Comparison of ENCODE assay signal across 1 cellular context in genomic region chr11:121246769-121247035, GRCh38.
TF ChIP-seq lines count a peak whose summit lies in the region.

No MANE protein-coding gene starts in this region.

TF ChIP-seq in HepG2, 621 proteins besides CTCF, POLR2A, EP300 and RAD21:
- TF ChIP-seq RFX1 (IDR thresholded peaks at IDR 0.05) (no peak), ZNF772 (CRISPR knock-in tag; IDR thresholded peaks at IDR 0.05) (no peak), ZNF468 (CRISPR knock-in tag; IDR thresholded peaks at IDR 0.05) (no peak)
